In genomic region chr19:44903602-44904425, GRCh38 we compare ENCODE assay signal across 7 cellular contexts. TPM values are rescaled to one million over a fixed set of nuclear protein-coding genes. Genes with fewer than 3 reads are reported as not detected.
A peak's percentile ranks its signal among the peaks of the same experiment; 100 is the strongest.
DNase-seq lines count a peak whose midpoint lies in the region; ATAC-seq and FAIRE-seq lines count a peak whose summit lies in the region.

No MANE protein-coding gene starts in this region.

- FAIRE-seq in GM18507 (lab: Jason Lieb, UNC) = no peak

- DNase-seq in GM18507 (ENCODE audit: extremely low spot score, insufficient read length, low read depth) (peak; percentile 50), NCI-H1930 (lab: John Stamatoyannopoulos, UW) (peak; percentile 54 to 76), left colon (peak in 1 of 2 donors; percentile 77)
- DNase-seq in activated CD4-positive, alpha-beta T cell treated with anti-CD3 and anti-CD28 coated beads for 1 hour = peak; percentile 62
- peak; percentile 56 for DNase-seq in central memory CD4-positive, alpha-beta T cell
- peak; percentile 66 to 86 for DNase-seq in stimulated activated CD4-positive, alpha-beta T cell treated with anti-CD3 and anti-CD28 coated beads, Interleukin-4, amount 100 ng/mL, for 48 hours (ENCODE audit: low read depth in 2 of 2)

- intact Hi-C loops in left colon (cut with DNase I, micrococcal nuclease) = loop anchor here (2.0 to 10.0 kb wide), 2 partner anchors 47 to 51 kb away; partner anchors contain the start of gene CLPTM1 (in 1 of the 2)

- peak; percentile 70 for ATAC-seq in left colon
- ATAC-seq in GM19467 (IDR thresholded peaks at IDR 0.05; ENCODE audit: unreplicated experiment) = no peak

RNA-seq across cellular contexts. Expression of gene APOE, which starts 1.8 kb away (rescaled TPM):
- total RNA-seq in left colon = 10 to 100 TPM; 14.6 to 88.2 TPM

RNA-seq across cellular contexts. Expression of gene APOC1, which starts 10.6 kb away (rescaled TPM):
- 10 to 100 TPM in 1 of 2 donors, 1 to 10 TPM in 1; 2.8 to 23.8 TPM for total RNA-seq in left colon

RNA-seq across cellular contexts. Expression of gene TOMM40, which starts 12.8 kb away (rescaled TPM):
- 10 to 100 TPM; 48.7 to 80.0 TPM for total RNA-seq in left colon

RNA-seq across cellular contexts. Expression of gene APOC4, which starts 38.2 kb away (rescaled TPM):
- total RNA-seq in left colon = not detected

RNA-seq across cellular contexts. Expression of gene APOC2, which starts 42.0 kb away (rescaled TPM):
- total RNA-seq in left colon = 1 to 10 TPM in 1 of 2 donors, not detected in 1; 4.4 TPM
